Comparison of ENCODE assay signal across 21 cellular contexts in the genomic region with DNA sequence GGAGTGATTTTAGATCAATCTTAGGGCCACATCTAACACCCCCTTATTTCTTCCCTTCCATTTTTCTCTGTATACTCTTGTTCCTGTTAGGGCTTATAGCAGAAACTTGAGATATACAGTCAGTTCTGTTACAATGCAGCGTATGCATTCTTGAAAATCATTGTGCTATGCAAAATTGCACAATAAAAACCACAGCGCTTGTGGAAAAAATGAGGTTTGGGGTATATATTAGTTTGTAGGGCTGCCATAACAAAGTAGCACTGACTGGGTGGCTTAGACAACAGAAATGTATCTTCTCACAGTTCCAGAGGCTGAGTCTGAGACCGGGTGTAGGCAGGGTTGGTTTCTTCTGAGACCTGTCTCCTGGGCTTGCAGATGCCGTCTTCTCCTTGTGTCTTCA. TPM values are rescaled to one million over a fixed set of nuclear protein-coding genes. Genes with fewer than 3 reads are reported as not detected.
DNase-seq lines count a peak whose midpoint lies in the region; ATAC-seq and TF ChIP-seq lines count a peak whose summit lies in the region.
"Had no signal": no experiment of that assay in that cellular context is flagged by ENCODE, and none has a peak within 500 bp of the region (broad histone marks: within the 10 kb centered on the region; RNA-seq: fewer than 3 reads in every experiment).

No MANE protein-coding gene starts in this region.

- peaks cover 66% of the 10 kb centered on the region for H3K4me1 Mint-ChIP-seq in GM23338

- TF ChIP-seq CTCF in GM23338 (conservative IDR thresholded peaks at IDR 0.05; ENCODE audit: low read depth in 2 of 2): no peak
- no peak for TF ChIP-seq CTCF in cardiac fibroblast (IDR thresholded peaks at IDR 0.05; ENCODE audit: low read depth, low read length)
- TF ChIP-seq CTCF in osteoblast (IDR thresholded peaks at IDR 0.05; ENCODE audit: extremely low read depth, low read depth, low read length): no peak

- H3K4me1 ChIP-seq in GM23338 (ENCODE audit: insufficient read depth) (peaks cover 56% of the 10 kb centered on the region), osteoblast (ENCODE audit: insufficient read depth, low read length) (peaks cover 12% of the 10 kb centered on the region)
- H3K4me1 ChIP-seq: suprapubic skin had no signal

- H3K4me3 Mint-ChIP-seq in GM23338: no peak overlapping the region
- H3K4me3 Mint-ChIP-seq: activated CD8-positive, alpha-beta memory T cell treated with anti-CD3 and anti-CD28 coated beads, Interleukin-2, amount 10 ng/mL, durations not matched to agents 7 days and 5 days had no signal

- no peak overlapping the region for H3K4me2 ChIP-seq in GM23338
- H3K4me2 ChIP-seq in osteoblast (ENCODE audit: insufficient read depth, low read length): peak overlapping the region; percentile 16

- no peak for DNase-seq in GM23338 (ENCODE audit: low spot score)
- peak; percentile 60 for DNase-seq in NCI-H226
- peak; percentile 66 for DNase-seq in cardiac fibroblast (ENCODE audit: low read depth in 2 of 2)
- no peak for DNase-seq in osteoblast (ENCODE audit: insufficient read length, low spot score, missing footprints)
- no peak for DNase-seq in activated CD8-positive, alpha-beta memory T cell treated with anti-CD3 and anti-CD28 coated beads, Interleukin-2, amount 50 U/mL, for 4 hours
- DNase-seq: activated CD4-positive, CD25-positive, alpha-beta regulatory T cell treated with anti-CD3 and anti-CD28 coated beads, Interleukin-2, amount 50 U/mL, for 72 hours; activated CD8-positive, alpha-beta memory T cell treated with anti-CD3 and anti-CD28 coated beads, Interleukin-2, amount 10 ng/mL, durations not matched to agents 7 days and 5 days; activated effector memory CD4-positive, alpha-beta T cell treated with Interleukin-2 at 50 U/mL for 16 hours; amygdala; COR-L47; GDM1; left ventricle myocardium superior; NCI-H187 treated with DMSO at 0.1 percent for 48 hours; NCI-H446; pancreas; SHP77; stimulated activated CD4-positive, alpha-beta T cell treated with anti-CD3 and anti-CD28 coated beads, Interleukin-4, amount 100 ng/mL, for 1 hour had no signal

- H3K9me3 Mint-ChIP-seq in GM23338: no peaks in the 10 kb centered on the region

- peaks cover 10% of the 10 kb centered on the region; the same call in 2 of the 3 replicates for H3K36me3 Mint-ChIP-seq in GM23338 (ENCODE audit: low read depth)
- H3K36me3 Mint-ChIP-seq: activated CD8-positive, alpha-beta memory T cell treated with anti-CD3 and anti-CD28 coated beads, Interleukin-2, amount 10 ng/mL, durations not matched to agents 7 days and 5 days had no signal

- peaks cover 100% of the 10 kb centered on the region for H3K79me2 ChIP-seq in GM23338 (replicated peaks; ENCODE audit: insufficient read depth)
- peaks cover 89% of the 10 kb centered on the region for H3K79me2 ChIP-seq in osteoblast (ENCODE audit: insufficient read depth, low read length)

- H3K36me3 ChIP-seq in GM23338 (ENCODE audit: insufficient read depth) (no peaks in the 10 kb centered on the region), osteoblast (ENCODE audit: insufficient read depth, low read length) (no peaks in the 10 kb centered on the region)
- H3K36me3 ChIP-seq: pancreas, suprapubic skin had no signal

- no peak for ATAC-seq in GM23338
- ATAC-seq in GM21360 (IDR thresholded peaks at IDR 0.05; ENCODE audit: unreplicated experiment): no peak
- ATAC-seq in HG02885 (IDR thresholded peaks at IDR 0.05; ENCODE audit: poor library complexity, unreplicated experiment): no peak
- ATAC-seq: activated CD8-positive, alpha-beta memory T cell treated with anti-CD3 and anti-CD28 coated beads, Interleukin-2, amount 10 ng/mL, durations not matched to agents 7 days and 5 days; GM12878; pancreas had no signal

- no peaks in the 10 kb centered on the region for H3K9me2 ChIP-seq in GM23338 (ENCODE audit: insufficient read depth)

- no peaks in the 10 kb centered on the region for H3K27me3 ChIP-seq in GM23338 (ENCODE audit: insufficient read depth)
- H3K27me3 ChIP-seq in osteoblast (ENCODE audit: insufficient read depth, low read length): no peaks in the 10 kb centered on the region
- H3K27me3 ChIP-seq: pancreas, suprapubic skin had no signal

- H3K4me3 ChIP-seq in GM23338 (no peak overlapping the region), cardiac fibroblast (replicated peaks in 1 of 2; ENCODE audit: low read depth in 2 of 2, low read length in 2 of 2) (no peak overlapping the region), osteoblast (ENCODE audit: insufficient read depth, low read length) (no peak overlapping the region)
- H3K4me3 ChIP-seq: GM12878, pancreas, suprapubic skin had no signal

- H3K27ac ChIP-seq in GM23338 (ENCODE audit: low read depth): no peak overlapping the region; the same call in 1 of the 2 replicates
- H3K27ac ChIP-seq in osteoblast (ENCODE audit: low read depth, low read length): peak overlapping the region; percentile 70
- H3K27ac ChIP-seq: pancreas, suprapubic skin had no signal

- H3K27ac Mint-ChIP-seq in GM23338: peak overlapping the region; percentile 16; the same call in 1 of the 2 replicates
- H3K27ac Mint-ChIP-seq: activated CD8-positive, alpha-beta memory T cell treated with anti-CD3 and anti-CD28 coated beads, Interleukin-2, amount 10 ng/mL, durations not matched to agents 7 days and 5 days had no signal

- no peaks in the 10 kb centered on the region for H3K9me3 ChIP-seq in osteoblast (ENCODE audit: low read depth, low read length)
- H3K9me3 ChIP-seq: pancreas, suprapubic skin had no signal

- peaks cover 1% of the 10 kb centered on the region for H3K27me3 Mint-ChIP-seq in GM23338 (ENCODE audit: insufficient read depth, low read depth, poor library complexity)

- 0 out of 2 replicates have a peak, but pooled peaks cover 3% of the 10 kb centered on the region for H3F3A ChIP-seq in GM23338 (replicated peaks; ENCODE audit: low read depth)

- peaks cover 54% of the 10 kb centered on the region for H4K20me1 ChIP-seq in GM23338 (replicated peaks; ENCODE audit: insufficient read depth)
- H4K20me1 ChIP-seq in osteoblast (ENCODE audit: insufficient read depth, low read length): peaks cover 40% of the 10 kb centered on the region

- H2AFZ ChIP-seq in GM23338 (no peak overlapping the region), osteoblast (ENCODE audit: low read length) (no peak overlapping the region)

TF ChIP-seq in GM23338, 12 proteins besides CTCF, POLR2A, EP300 and RAD21 (continues in another document):
- no peak for TF ChIP-seq CREB1 (CRISPR knock-in tag; IDR thresholded peaks at IDR 0.05; ENCODE audit: low read depth)
- TF ChIP-seq, protein P1, sequence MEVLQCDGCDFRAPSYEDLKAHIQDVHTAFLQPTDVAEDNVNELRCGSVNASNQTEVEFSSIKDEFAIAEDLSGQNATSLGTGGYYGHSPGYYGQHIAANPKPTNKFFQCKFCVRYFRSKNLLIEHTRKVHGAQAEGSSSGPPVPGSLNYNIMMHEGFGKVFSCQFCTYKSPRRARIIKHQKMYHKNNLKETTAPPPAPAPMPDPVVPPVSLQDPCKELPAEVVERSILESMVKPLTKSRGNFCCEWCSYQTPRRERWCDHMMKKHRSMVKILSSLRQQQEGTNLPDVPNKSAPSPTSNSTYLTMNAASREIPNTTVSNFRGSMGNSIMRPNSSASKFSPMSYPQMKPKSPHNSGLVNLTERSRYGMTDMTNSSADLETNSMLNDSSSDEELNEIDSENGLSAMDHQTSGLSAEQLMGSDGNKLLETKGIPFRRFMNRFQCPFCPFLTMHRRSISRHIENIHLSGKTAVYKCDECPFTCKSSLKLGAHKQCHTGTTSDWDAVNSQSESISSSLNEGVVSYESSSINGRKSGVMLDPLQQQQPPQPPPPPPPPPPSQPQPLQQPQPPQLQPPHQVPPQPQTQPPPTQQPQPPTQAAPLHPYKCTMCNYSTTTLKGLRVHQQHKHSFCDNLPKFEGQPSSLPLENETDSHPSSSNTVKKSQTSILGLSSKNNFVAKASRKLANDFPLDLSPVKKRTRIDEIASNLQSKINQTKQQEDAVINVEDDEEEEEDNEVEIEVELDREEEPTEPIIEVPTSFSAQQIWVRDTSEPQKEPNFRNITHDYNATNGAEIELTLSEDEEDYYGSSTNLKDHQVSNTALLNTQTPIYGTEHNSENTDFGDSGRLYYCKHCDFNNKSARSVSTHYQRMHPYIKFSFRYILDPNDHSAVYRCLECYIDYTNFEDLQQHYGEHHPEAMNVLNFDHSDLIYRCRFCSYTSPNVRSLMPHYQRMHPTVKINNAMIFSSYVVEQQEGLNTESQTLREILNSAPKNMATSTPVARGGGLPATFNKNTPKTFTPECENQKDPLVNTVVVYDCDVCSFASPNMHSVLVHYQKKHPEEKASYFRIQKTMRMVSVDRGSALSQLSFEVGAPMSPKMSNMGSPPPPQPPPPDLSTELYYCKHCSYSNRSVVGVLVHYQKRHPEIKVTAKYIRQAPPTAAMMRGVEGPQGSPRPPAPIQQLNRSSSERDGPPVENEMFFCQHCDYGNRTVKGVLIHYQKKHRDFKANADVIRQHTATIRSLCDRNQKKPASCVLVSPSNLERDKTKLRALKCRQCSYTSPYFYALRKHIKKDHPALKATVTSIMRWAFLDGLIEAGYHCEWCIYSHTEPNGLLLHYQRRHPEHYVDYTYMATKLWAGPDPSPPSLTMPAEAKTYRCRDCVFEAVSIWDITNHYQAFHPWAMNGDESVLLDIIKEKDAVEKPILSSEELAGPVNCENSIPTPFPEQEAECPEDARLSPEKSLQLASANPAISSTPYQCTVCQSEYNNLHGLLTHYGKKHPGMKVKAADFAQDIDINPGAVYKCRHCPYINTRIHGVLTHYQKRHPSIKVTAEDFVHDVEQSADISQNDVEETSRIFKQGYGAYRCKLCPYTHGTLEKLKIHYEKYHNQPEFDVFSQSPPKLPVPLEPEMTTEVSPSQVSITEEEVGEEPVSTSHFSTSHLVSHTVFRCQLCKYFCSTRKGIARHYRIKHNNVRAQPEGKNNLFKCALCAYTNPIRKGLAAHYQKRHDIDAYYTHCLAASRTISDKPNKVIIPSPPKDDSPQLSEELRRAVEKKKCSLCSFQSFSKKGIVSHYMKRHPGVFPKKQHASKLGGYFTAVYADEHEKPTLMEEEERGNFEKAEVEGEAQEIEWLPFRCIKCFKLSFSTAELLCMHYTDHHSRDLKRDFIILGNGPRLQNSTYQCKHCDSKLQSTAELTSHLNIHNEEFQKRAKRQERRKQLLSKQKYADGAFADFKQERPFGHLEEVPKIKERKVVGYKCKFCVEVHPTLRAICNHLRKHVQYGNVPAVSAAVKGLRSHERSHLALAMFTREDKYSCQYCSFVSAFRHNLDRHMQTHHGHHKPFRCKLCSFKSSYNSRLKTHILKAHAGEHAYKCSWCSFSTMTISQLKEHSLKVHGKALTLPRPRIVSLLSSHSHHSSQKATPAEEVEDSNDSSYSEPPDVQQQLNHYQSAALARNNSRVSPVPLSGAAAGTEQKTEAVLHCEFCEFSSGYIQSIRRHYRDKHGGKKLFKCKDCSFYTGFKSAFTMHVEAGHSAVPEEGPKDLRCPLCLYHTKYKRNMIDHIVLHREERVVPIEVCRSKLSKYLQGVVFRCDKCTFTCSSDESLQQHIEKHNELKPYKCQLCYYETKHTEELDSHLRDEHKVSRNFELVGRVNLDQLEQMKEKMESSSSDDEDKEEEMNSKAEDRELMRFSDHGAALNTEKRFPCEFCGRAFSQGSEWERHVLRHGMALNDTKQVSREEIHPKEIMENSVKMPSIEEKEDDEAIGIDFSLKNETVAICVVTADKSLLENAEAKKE (CRISPR knock-in tag; IDR thresholded peaks at IDR 0.05): no peak
- no peak for TF ChIP-seq ZNF114 (CRISPR knock-in tag; IDR thresholded peaks at IDR 0.05)

RNA-seq across cellular contexts. Expression of gene WWC2, which starts 59.0 kb away (rescaled TPM):
- 64.7 and 74.2 TPM in 2 replicates for total RNA-seq in GM23338 (2014; rRNA removed; shearing (Covaris generic))
- 48.9 and 50.5 TPM in 2 replicates for polyA plus RNA-seq in GM23338 (2016; fragmentation: Nextera tagmentation; extraction: Ambion mirVana)
- total RNA-seq in osteoblast: 33.3 and 35.1 TPM in 2 replicates

Comparison
In these comparisons a context has a peak if more than half of its experiments do, and no peak if none do; other contexts are left out.
1. DNase-seq: peak in NCI-H226 (single experiment) and cardiac fibroblast (2 of 2); none in GM23338 (single experiment), osteoblast (single experiment) and activated CD8-positive, alpha-beta memory T cell treated with anti-CD3 and anti-CD28 coated beads, Interleukin-2, amount 50 U/mL, for 4 hours (single experiment).